In genomic region chr2:28904802-28905499, GRCh38 we compare ENCODE assay signal across 1 cellular context.
TF ChIP-seq lines count a peak whose summit lies in the region.

No MANE protein-coding gene starts in this region.

TF ChIP-seq in GM12878, 131 proteins besides CTCF, POLR2A, EP300 and RAD21:
- no peak for TF ChIP-seq YBX1 (IDR thresholded peaks at IDR 0.05)
- TF ChIP-seq IKZF1 (conservative IDR thresholded peaks at IDR 0.05): no peak
- TF ChIP-seq TARDBP (IDR thresholded peaks at IDR 0.05; ENCODE audit: borderline replicate concordance): no peak
- TF ChIP-seq HDAC2 (IDR thresholded peaks at IDR 0.05): no peak
- no peak for TF ChIP-seq SIN3A (IDR thresholded peaks at IDR 0.05; ENCODE audit: low read depth, low read length)
- TF ChIP-seq MLLT1 (IDR thresholded peaks at IDR 0.05): no peak
